ENCODE assay signal across 8 cellular contexts in the genomic region with DNA sequence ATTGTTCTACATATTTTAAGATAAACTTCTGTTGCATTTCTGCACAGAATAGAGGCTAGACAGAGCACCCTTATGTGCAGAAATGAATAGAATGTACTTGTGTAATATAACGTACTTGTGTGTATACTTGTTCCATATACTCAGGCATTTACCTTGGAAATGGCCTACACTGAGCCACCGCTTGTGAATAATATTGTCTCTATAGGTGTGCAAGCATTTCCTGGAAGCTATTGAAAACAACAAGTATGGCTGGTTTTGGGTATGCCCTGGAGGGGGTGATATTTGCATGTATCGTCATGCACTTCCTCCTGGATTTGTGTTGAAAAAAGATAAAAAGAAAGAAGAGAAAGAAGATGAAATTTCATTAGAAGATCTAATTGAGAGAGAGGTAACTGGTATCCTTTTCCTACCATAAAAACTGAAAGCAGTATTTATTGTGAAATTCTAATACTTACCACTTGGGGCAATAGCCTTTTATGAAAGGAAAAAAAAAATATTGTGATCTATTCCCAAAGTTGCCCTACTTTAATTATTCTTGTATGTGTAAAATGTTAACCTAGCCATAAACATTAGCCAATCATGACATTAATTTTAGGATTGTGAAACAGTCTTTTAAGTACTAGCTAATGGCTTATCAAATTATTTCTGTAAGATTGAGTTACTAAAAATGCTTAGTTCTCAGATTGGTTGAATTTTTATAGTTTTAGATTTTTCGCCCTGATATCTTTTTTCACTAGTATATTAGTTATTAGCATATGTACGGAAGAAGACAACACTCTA. TPM values are rescaled to one million over a fixed set of nuclear protein-coding genes. Genes with fewer than 3 reads are reported as not detected.
DNase-seq lines count a peak whose midpoint lies in the region; ATAC-seq, FAIRE-seq and TF ChIP-seq lines count a peak whose summit lies in the region.

No MANE protein-coding gene starts in this region.

- TF ChIP-seq POLR2A in testis (IDR thresholded peaks at IDR 0.05) = no peak

- H3K4me1 Mint-ChIP-seq in Caco-2 (ENCODE audit: low read depth, unreplicated experiment) (peaks cover 9% of the 10 kb centered on the region), T-cell (peaks cover 7 to 17% (median 15%) of the 10 kb centered on the region in 3 donors)

- no peak overlapping the region for H3K4me3 ChIP-seq in Caco-2 (ENCODE audit: low read depth, low read length)
- H3K4me3 ChIP-seq in testis = no peak overlapping the region

- POLR2A ChIA-PET in Caco-2 (lab: Charles Lee) (no interaction called here), T-cell (lab: Charles Lee) (no interaction called here)

- H3K27me3 Mint-ChIP-seq in Caco-2 (ENCODE audit: insufficient read depth, unreplicated experiment) = no peaks in the 10 kb centered on the region
- no peaks in the 10 kb centered on the region for H3K27me3 Mint-ChIP-seq in T-cell

- H3K4me1 ChIP-seq in Caco-2 = 0 out of 2 replicates have a peak, but pooled peaks cover 4% of the 10 kb centered on the region
- no peaks in the 10 kb centered on the region for H3K4me1 ChIP-seq in testis

- intact Hi-C loops in Caco-2 (cut with micrococcal nuclease; ENCODE audit: unreplicated experiment) (loop anchor here (1.0 kb wide), 3 partner anchors 85 to 277 kb away; no protein-coding TSS in a partner anchor), testis (cut with DNase I; ENCODE audit: low total_unique reads) (no loop called here)

- H3K36me3 ChIP-seq in Caco-2 (ENCODE audit: control insufficient read depth, insufficient read depth, low read length) (peaks cover 2% of the 10 kb centered on the region; the same call in 1 of the 2 replicates), testis (ENCODE audit: low read depth, missing control alignments) (no peaks in the 10 kb centered on the region)

- BruUV-seq in Caco-2 (replicated peaks; lab: Mats Ljungman, UMichigan) = no TSS peak

- H3K27ac Mint-ChIP-seq in Caco-2 (ENCODE audit: unreplicated experiment) (no peak overlapping the region), T-cell (peak overlapping the region; percentile 33 to 75)

- FAIRE-seq in frontal cortex (lab: Jason Lieb, UNC) = peak; percentile 83

- 65 to 83% methylated on average over 5 of the region's 5 CpGs for WGBS in testis, 2 donors

- no peaks in the 10 kb centered on the region for H3K9me3 Mint-ChIP-seq in Caco-2 (ENCODE audit: unreplicated experiment)
- no peaks in the 10 kb centered on the region for H3K9me3 Mint-ChIP-seq in T-cell

- CTCF ChIA-PET in Caco-2 (lab: Charles Lee) (interaction anchor here (0.9 to 1.4 kb wide), 2 partner anchors 86 to 137 kb away, joined by 4 to 5 read pairs; a partner anchor contains a TSS), T-cell (lab: Charles Lee) (interaction anchor here (1.1 to 4.5 kb wide), 5 partner anchors 18 to 165 kb away, joined by 3 to 44 read pairs (median 7); a partner anchor contains a TSS)

- H3K36me3 Mint-ChIP-seq in Caco-2 (ENCODE audit: insufficient read depth, unreplicated experiment) (peaks cover 85% of the 10 kb centered on the region), T-cell (peaks cover 56% of the 10 kb centered on the region)

- ATAC-seq in GM19351 (IDR thresholded peaks at IDR 0.05; ENCODE audit: unreplicated experiment) (peak; percentile 62), T-cell (replicated peaks in 1 of 4) (peak in 1 of 4 experiments; percentile 53), HG03521 (IDR thresholded peaks at IDR 0.05; ENCODE audit: unreplicated experiment) (no peak), HG03196 (IDR thresholded peaks at IDR 0.05; ENCODE audit: unreplicated experiment) (no peak)

- TF ChIP-seq CTCF in Caco-2 (IDR thresholded peaks at IDR 0.05; ENCODE audit: insufficient read depth in 1 of 2, low read depth in 1 of 2, low read length in 1 of 2, severe bottlenecking in 1 of 2, unreplicated experiment in 1 of 2) (peak; percentile 41 to 62), LNCAP (IDR thresholded peaks at IDR 0.05) (peak; percentile 57), testis (IDR thresholded peaks at IDR 0.05) (peak in 2 of 3 experiments; percentile 25 to 68)

- no peak for DNase-seq in Caco-2
- DNase-seq in T-cell = no peak
- no peak for DNase-seq in frontal cortex (ENCODE audit: low spot score in 2 of 2)
- DNase-seq in testis = no peak

- H3K4me3 Mint-ChIP-seq in Caco-2 (ENCODE audit: unreplicated experiment) (no peak overlapping the region), T-cell (no peak overlapping the region)

- H3K9me3 ChIP-seq in Caco-2 (no peaks in the 10 kb centered on the region), testis (no peaks in the 10 kb centered on the region)

- H3K27ac ChIP-seq in testis = no peak overlapping the region

- no peaks in the 10 kb centered on the region for H3K27me3 ChIP-seq in Caco-2 (replicated peaks; ENCODE audit: control insufficient read depth, insufficient read depth, low read length)
- no peaks in the 10 kb centered on the region for H3K27me3 ChIP-seq in testis

RNA-seq across cellular contexts. Expression of a gene that starts 18.0 kb away (rescaled TPM):
- 97.2 and 98.1 TPM in 2 replicates for total RNA-seq in Caco-2 (2022)
- total RNA-seq in T-cell = 10 to 100 TPM; 44.4 to 83.6 (median 45.2) TPM
- total RNA-seq in frontal cortex = 63.2 TPM
- total RNA-seq in testis = 10 to 100 TPM; 59.4 to 67.4 TPM
- 36.8 TPM for polyA plus RNA-seq in testis (ENCODE audit: insufficient read depth, low read depth, low replicate concordance)
